ENCODE assay signal across 14 cellular contexts in the genomic region with DNA sequence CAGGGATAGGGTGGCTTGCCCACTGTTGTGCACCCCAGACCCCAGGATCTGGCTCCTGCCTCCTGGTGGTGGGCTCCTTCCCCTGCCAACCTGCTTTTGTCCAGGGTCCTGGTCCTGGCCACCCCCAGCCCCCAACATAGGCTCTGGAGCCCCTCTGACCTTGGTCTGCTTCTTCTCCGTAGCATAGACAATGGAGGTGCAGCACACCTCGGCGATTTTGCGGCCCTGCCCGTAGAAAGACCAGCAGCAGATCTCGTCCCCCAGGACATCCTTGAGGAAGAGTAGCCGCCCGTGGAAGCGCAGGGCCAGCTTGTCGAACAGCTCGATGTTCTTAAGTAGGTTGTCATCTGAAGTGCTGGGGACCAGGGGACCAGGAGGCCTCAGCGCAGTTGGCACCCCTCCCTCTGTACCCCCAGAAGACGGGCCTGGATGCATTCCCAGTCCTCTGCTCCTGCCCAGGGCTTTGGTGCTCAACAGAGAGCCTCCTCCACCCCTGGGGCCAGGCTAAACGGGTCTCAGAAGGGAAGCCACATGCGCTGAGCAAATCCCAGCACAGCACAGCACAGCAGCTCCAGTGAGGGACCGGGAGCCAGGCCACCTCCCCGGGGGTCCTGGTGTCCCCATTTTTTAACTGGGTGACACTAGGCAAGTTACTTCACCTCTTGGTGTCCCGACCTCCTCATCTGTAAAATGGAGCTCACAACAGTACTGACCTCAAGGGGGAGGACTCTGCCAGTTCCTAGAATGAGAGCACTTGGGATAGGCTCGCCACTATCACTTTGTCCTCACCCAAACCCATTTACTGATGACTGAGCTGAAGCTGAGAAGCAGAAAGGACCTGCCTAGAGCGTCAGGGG. TPM values are rescaled to one million over a fixed set of nuclear protein-coding genes. Genes with fewer than 3 reads are reported as not detected.
"Had no signal": no experiment of that assay in that cellular context is flagged by ENCODE, and none has a peak within 500 bp of the region (broad histone marks: within the 10 kb centered on the region; RNA-seq: fewer than 3 reads in every experiment).

No MANE protein-coding gene starts in this region.

- H3K36me3 Mint-ChIP-seq: activated naive CD8-positive, alpha-beta T cell had no signal

- H3K4me1 ChIP-seq: sigmoid colon had no signal

- H3K4me3 ChIP-seq: sigmoid colon had no signal

- H3K27ac ChIP-seq: sigmoid colon, VCaP had no signal

- H3K27me3 Mint-ChIP-seq: activated naive CD8-positive, alpha-beta T cell; naive thymus-derived CD4-positive, alpha-beta T cell had no signal

- ATAC-seq: naive thymus-derived CD4-positive, alpha-beta T cell had no signal

- H3K9me3 Mint-ChIP-seq: naive thymus-derived CD4-positive, alpha-beta T cell had no signal

- DNase-seq: activated CD4-positive, alpha-beta T cell treated with anti-CD3 and anti-CD28 coated beads for 1 hour; activated CD8-positive, alpha-beta memory T cell treated with anti-CD3 and anti-CD28 coated beads for 24 hours; activated gamma-delta T cell; amniotic stem cell; dermis blood vessel endothelial cell; effector memory CD4-positive, alpha-beta T cell; mesenchymal stem cell; naive thymus-derived CD4-positive, alpha-beta T cell; sigmoid colon; stimulated activated naive CD4-positive, alpha-beta T cell; T-helper 2 cell had no signal

- H3K27ac Mint-ChIP-seq: activated naive CD8-positive, alpha-beta T cell had no signal

- H3K4me3 Mint-ChIP-seq: activated naive CD8-positive, alpha-beta T cell; naive thymus-derived CD4-positive, alpha-beta T cell had no signal

- H3K27me3 ChIP-seq: sigmoid colon had no signal

- H3K9me3 ChIP-seq: sigmoid colon had no signal

RNA-seq across cellular contexts. Expression of a gene that starts 10.8 kb away (rescaled TPM):
- total RNA-seq: dermis blood vessel endothelial cell, lower leg skin had no signal
